In genomic region chr1:203692565-203693470, GRCh38 we compare ENCODE assay signal across 8 cellular contexts.
DNase-seq lines count a peak whose midpoint lies in the region; ATAC-seq and TF ChIP-seq lines count a peak whose summit lies in the region.

No MANE protein-coding gene starts in this region.

- peak overlapping the region; percentile 38 for H3K27ac ChIP-seq in adipose tissue (ENCODE audit: low read depth, low read length)
- H3K27ac ChIP-seq in heart left ventricle = peak overlapping the region; percentile 42 to 89 (median 76)
- peak overlapping the region; percentile 87 to 93 (median 88) for H3K27ac ChIP-seq in sigmoid colon
- H3K27ac ChIP-seq in OCI-LY7 (ENCODE audit: low read depth, low read length, poor library complexity, severe bottlenecking) = no peak overlapping the region

- H3K79me2 ChIP-seq in OCI-LY7 (ENCODE audit: insufficient read depth, low read depth, low read length) = no peaks in the 10 kb centered on the region

- no peak overlapping the region for H2AFZ ChIP-seq in OCI-LY7 (ENCODE audit: low read length)

- H4K20me1 ChIP-seq in OCI-LY7 (ENCODE audit: insufficient read depth, low read length) = no peaks in the 10 kb centered on the region

- no peaks in the 10 kb centered on the region for H3K27me3 Mint-ChIP-seq in activated naive CD4-positive, alpha-beta T cell treated with anti-CD3 and anti-CD28 coated beads, Interleukin-2, amount 50 U/mL, for 24 hours
- H3K27me3 Mint-ChIP-seq in activated naive CD4-positive, alpha-beta T cell treated with anti-CD3 and anti-CD28 coated beads, Interleukin-2, amount 10 ng/mL, durations not matched to agents 7 days and 5 days = no peaks in the 10 kb centered on the region

- H3K9me3 Mint-ChIP-seq in activated naive CD4-positive, alpha-beta T cell treated with anti-CD3 and anti-CD28 coated beads, Interleukin-2, amount 50 U/mL, for 24 hours = no peaks in the 10 kb centered on the region
- H3K9me3 Mint-ChIP-seq in activated naive CD4-positive, alpha-beta T cell treated with anti-CD3 and anti-CD28 coated beads, Interleukin-2, amount 10 ng/mL, durations not matched to agents 7 days and 5 days = no peaks in the 10 kb centered on the region

- TF ChIP-seq CTCF in heart left ventricle (IDR thresholded peaks at IDR 0.05) (peak in 3 of 12 donors; percentile 8 to 17 (median 10)), sigmoid colon (IDR thresholded peaks at IDR 0.05) (no peak), OCI-LY7 (conservative IDR thresholded peaks at IDR 0.05; ENCODE audit: low read length) (no peak)

- BruUV-seq in OCI-LY7 (replicated peaks; lab: Mats Ljungman, UMichigan) = no TSS peak

- no peak for DNase-seq in activated naive CD4-positive, alpha-beta T cell treated with anti-CD3 and anti-CD28 coated beads, Interleukin-2, amount 10 ng/mL, durations not matched to agents 7 days and 5 days
- DNase-seq in heart left ventricle (peak; percentile 84 to 92 (median 87)), sigmoid colon (peak; percentile 96), OCI-LY7 (ENCODE audit: low spot score) (no peak), SK-N-DZ (ENCODE audit: low spot score) (no peak), cortex of kidney (lab: John Stamatoyannopoulos, UW) (no peak)

- H3K27ac Mint-ChIP-seq in activated naive CD4-positive, alpha-beta T cell treated with anti-CD3 and anti-CD28 coated beads, Interleukin-2, amount 50 U/mL, for 24 hours = peak overlapping the region; percentile 82
- no peak overlapping the region for H3K27ac Mint-ChIP-seq in activated naive CD4-positive, alpha-beta T cell treated with anti-CD3 and anti-CD28 coated beads, Interleukin-2, amount 10 ng/mL, durations not matched to agents 7 days and 5 days

- H3K36me3 ChIP-seq in heart left ventricle (peaks cover 0 to 45% (median 29%) of the 10 kb centered on the region in 9 donors), sigmoid colon (peaks cover 0 to 13% (median 4%) of the 10 kb centered on the region in 4 donors), OCI-LY7 (ENCODE audit: insufficient read depth, low read length) (no peaks in the 10 kb centered on the region)

- intact Hi-C loops in heart left ventricle (cut with DNase I) = loop anchor here in 7 of 10 donors (1.0 to 10.0 kb wide), 5 partner anchors 51 to 418 kb away; partner anchors contain the start of gene ATP2B4 (in 6 of the 7)
- intact Hi-C loops in sigmoid colon (cut with DNase I) = loop anchor here (2.0 kb wide), 1 partner anchor 64 kb away; no protein-coding TSS in a partner anchor
- intact Hi-C loops in OCI-LY7 (cut with micrococcal nuclease; ENCODE audit: unreplicated experiment) = no loop called here

- H3K4me1 ChIP-seq in heart left ventricle (peaks cover 10 to 89% (median 66%) of the 10 kb centered on the region in 12 donors), sigmoid colon (peaks cover 0 to 100% (median 99%) of the 10 kb centered on the region in 4 donors), OCI-LY7 (ENCODE audit: insufficient read depth, low read length, poor library complexity, severe bottlenecking) (peaks cover 9% of the 10 kb centered on the region)

- H3K4me3 Mint-ChIP-seq in activated naive CD4-positive, alpha-beta T cell treated with anti-CD3 and anti-CD28 coated beads, Interleukin-2, amount 50 U/mL, for 24 hours = peak overlapping the region; percentile 24
- no peak overlapping the region for H3K4me3 Mint-ChIP-seq in activated naive CD4-positive, alpha-beta T cell treated with anti-CD3 and anti-CD28 coated beads, Interleukin-2, amount 10 ng/mL, durations not matched to agents 7 days and 5 days

- H3K27me3 ChIP-seq in heart left ventricle = no peaks in the 10 kb centered on the region
- no peaks in the 10 kb centered on the region for H3K27me3 ChIP-seq in sigmoid colon

- peaks cover 4% of the 10 kb centered on the region for H3K36me3 Mint-ChIP-seq in activated naive CD4-positive, alpha-beta T cell treated with anti-CD3 and anti-CD28 coated beads, Interleukin-2, amount 50 U/mL, for 24 hours
- H3K36me3 Mint-ChIP-seq in activated naive CD4-positive, alpha-beta T cell treated with anti-CD3 and anti-CD28 coated beads, Interleukin-2, amount 10 ng/mL, durations not matched to agents 7 days and 5 days = peaks cover 25% of the 10 kb centered on the region

- ATAC-seq in heart left ventricle = peak; percentile 82 to 92 (median 88)

- H3K4me1 Mint-ChIP-seq in activated naive CD4-positive, alpha-beta T cell treated with anti-CD3 and anti-CD28 coated beads, Interleukin-2, amount 50 U/mL, for 24 hours = peaks cover 44% of the 10 kb centered on the region
- H3K4me1 Mint-ChIP-seq in activated naive CD4-positive, alpha-beta T cell treated with anti-CD3 and anti-CD28 coated beads, Interleukin-2, amount 10 ng/mL, durations not matched to agents 7 days and 5 days = peaks cover 24% of the 10 kb centered on the region

- POLR2A ChIA-PET in OCI-LY7 (lab: Charles Lee) = interaction anchor here (0.6 kb wide), 1 partner anchor 547 kb away, joined by 3 read pairs; no protein-coding TSS in a partner anchor

- TF ChIP-seq EP300 in sigmoid colon (IDR thresholded peaks at IDR 0.05) = peak in 1 of 4 donors; percentile 64

- WGBS in adipose tissue, 3 donors = 15 to 38% (median 35%) methylated on average over 5 of the region's 5 CpGs
- WGBS in heart left ventricle, 4 donors = 3 to 18% (median 10%) methylated on average over 5 of the region's 5 CpGs
- WGBS in sigmoid colon, 2 donors = 14 to 42% methylated on average over 5 of the region's 5 CpGs

- H3K4me3 ChIP-seq in heart left ventricle (peak overlapping the region in 2 of 12 donors; percentile 1 to 3), sigmoid colon (no peak overlapping the region), OCI-LY7 (ENCODE audit: low read depth, low read length, poor library complexity, severe bottlenecking) (no peak overlapping the region)

- no peaks in the 10 kb centered on the region for H3K9me2 ChIP-seq in OCI-LY7 (ENCODE audit: insufficient read depth, low read length)

- H3K9me3 ChIP-seq in heart left ventricle (no peaks in the 10 kb centered on the region), sigmoid colon (no peaks in the 10 kb centered on the region), OCI-LY7 (ENCODE audit: low read length) (no peaks in the 10 kb centered on the region)

- TF ChIP-seq POLR2A in heart left ventricle (IDR thresholded peaks at IDR 0.05) (peak in 1 of 2 donors; percentile 22), sigmoid colon (IDR thresholded peaks at IDR 0.05) (no peak)

- CTCF ChIA-PET in activated naive CD4-positive, alpha-beta T cell treated with anti-CD3 and anti-CD28 coated beads, Interleukin-2, amount 10 ng/mL, durations not matched to agents 7 days and 5 days (lab: Charles Lee) = interaction anchor here (1.4 to 4.3 kb wide), 3 partner anchors 10 to 188 kb away, joined by 4 to 27 read pairs (median 4); partner anchors contain the start of gene ATP2B4
- CTCF ChIA-PET in OCI-LY7 (lab: Charles Lee; ENCODE audit: unreplicated experiment) = interaction anchor here (0.9 kb wide), 1 partner anchor 66 kb away, joined by 3 read pairs; the partner anchor contains the start of gene ATP2B4

- H3K4me2 ChIP-seq in OCI-LY7 (ENCODE audit: low read length) = no peak overlapping the region

Comparison
In these comparisons a context has a peak if more than half of its experiments do, and no peak if none do; other contexts are left out.
1. DNase-seq: peak in heart left ventricle (5 of 5) and sigmoid colon (single experiment); none in activated naive CD4-positive, alpha-beta T cell treated with anti-CD3 and anti-CD28 coated beads, Interleukin-2, amount 10 ng/mL, durations not matched to agents 7 days and 5 days (single experiment), OCI-LY7 (single experiment), SK-N-DZ (single experiment) and cortex of kidney (single experiment).